34 cellular contexts compared by ENCODE assay signal in genomic region chr10:105023706-105024105, GRCh38.
A peak's percentile ranks its signal among the peaks of the same experiment; 100 is the strongest.
DNase-seq lines count a peak whose midpoint lies in the region; ATAC-seq, FAIRE-seq and TF ChIP-seq lines count a peak whose summit lies in the region.
"Had no signal": no experiment of that assay in that cellular context is flagged by ENCODE, and none has a peak within 500 bp of the region (broad histone marks: within the 10 kb centered on the region; RNA-seq: fewer than 3 reads in every experiment).

No MANE protein-coding gene starts in this region.

- H3K4me3 ChIP-seq in astrocyte of the spinal cord (ENCODE audit: low read depth, low read length), result no peak overlapping the region
- no peak overlapping the region for H3K4me3 ChIP-seq in kidney epithelial cell (ENCODE audit: low read depth, low read length)
- no peak overlapping the region for H3K4me3 ChIP-seq in right atrium auricular region
- H3K4me3 ChIP-seq: A549, Peyer's patch, thoracic aorta, vagina had no signal

- H3K27me3 Mint-ChIP-seq in stimulated activated naive CD8-positive, alpha-beta T cell treated with anti-CD3 and anti-CD28 coated beads, Interleukin-15, amount 100 ng/mL, for 72 hours, result no peaks in the 10 kb centered on the region
- H3K27me3 Mint-ChIP-seq in activated naive CD8-positive, alpha-beta T cell treated with anti-CD3 and anti-CD28 coated beads, Interleukin-2, amount 50 U/mL, for 24 hours, result no peaks in the 10 kb centered on the region

- FAIRE-seq in frontal cortex (lab: Jason Lieb, UNC), result no peak
- FAIRE-seq: A549, kidney had no signal

- H3K36me3 ChIP-seq in kidney epithelial cell (ENCODE audit: control insufficient read depth, insufficient read depth, low read length), result no peaks in the 10 kb centered on the region
- no peaks in the 10 kb centered on the region for H3K36me3 ChIP-seq in right atrium auricular region
- H3K36me3 ChIP-seq: BE2C, Peyer's patch, thoracic aorta, vagina had no signal

- intact Hi-C loops in sciatic nerve (cut with DNase I), result no loop called here

- DNase-seq in Caki2 (ENCODE audit: low read depth) (peak; percentile 94), astrocyte of the spinal cord (ENCODE audit: low read depth, low spot score) (peak; percentile 48), kidney epithelial cell (ENCODE audit: low read depth) (peak; percentile 82), sciatic nerve (ENCODE audit: low spot score) (no peak), right atrium auricular region (ENCODE audit: low spot score) (no peak), frontal cortex (ENCODE audit: low spot score in 2 of 2) (no peak)
- no peak for DNase-seq in stimulated activated naive CD8-positive, alpha-beta T cell treated with anti-CD3 and anti-CD28 coated beads, Interleukin-15, amount 100 ng/mL, for 72 hours
- no peak for DNase-seq in activated naive CD8-positive, alpha-beta T cell treated with anti-CD3 and anti-CD28 coated beads, Interleukin-2, amount 50 U/mL, for 24 hours
- DNase-seq: activated CD8-positive, alpha-beta T cell treated with anti-CD3 and anti-CD28 coated beads, Interleukin-2, amount 10 ng/mL, durations not matched to agents 7 days and 5 days; activated naive CD4-positive, alpha-beta T cell treated with anti-CD3 and anti-CD28 coated beads, Interleukin-2, amount 50 U/mL, for 16 hours; amniotic stem cell; BE2C; CD8-positive, alpha-beta T cell; DMS 273 treated with DMSO at 0.1 percent for 48 hours; EL; H9; head of caudate nucleus; kidney; MM.1S; NCI-H2029 treated with DMSO at 0.1 percent for 48 hours; NCI-H2227 treated with DMSO at 0.1 percent for 48 hours; NCI-H774; Peyer's patch; retina; stimulated activated CD4-positive, alpha-beta T cell treated with anti-CD3 and anti-CD28 coated beads, Interleukin-2, amount 100 ng/mL, for 24 hours; stimulated activated naive CD8-positive, alpha-beta T cell treated with anti-CD3 and anti-CD28 coated beads, Interleukin-15, Interleukin-2, amounts not matched to agents 100 U/mL and 50 U/mL, for 24 hours had no signal

- TF ChIP-seq CTCF in astrocyte of the spinal cord (IDR thresholded peaks at IDR 0.05; ENCODE audit: low read depth, low read length) (no peak), kidney epithelial cell (IDR thresholded peaks at IDR 0.05; ENCODE audit: insufficient read depth, low read length, poor library complexity, severe bottlenecking) (no peak), right atrium auricular region (IDR thresholded peaks at IDR 0.05) (no peak)

- peaks cover 0 to 4% of the 10 kb centered on the region in 2 donors for H3K9me3 Mint-ChIP-seq in stimulated activated naive CD8-positive, alpha-beta T cell treated with anti-CD3 and anti-CD28 coated beads, Interleukin-15, amount 100 ng/mL, for 72 hours
- no peaks in the 10 kb centered on the region for H3K9me3 Mint-ChIP-seq in activated naive CD8-positive, alpha-beta T cell treated with anti-CD3 and anti-CD28 coated beads, Interleukin-2, amount 50 U/mL, for 24 hours
- H3K9me3 Mint-ChIP-seq: activated T-helper 2 cell treated with anti-CD3 and anti-CD28 coated beads, Interferon-gamma antibody, Interleukin-2, Interleukin-4, amounts not matched to agents 10 μg/mL and 5 μg/mL and 100 μg/mL, durations not matched to agents 14 hours and 24 hours and 36 hours; CD8-positive, alpha-beta T cell; H9; T-helper 2 cell treated with Interferon-gamma antibody and Interleukin-4, amounts not matched to agents 5 μg/mL and 100 μg/mL, for 36 hours had no signal

- no peak overlapping the region for H3K27ac Mint-ChIP-seq in stimulated activated naive CD8-positive, alpha-beta T cell treated with anti-CD3 and anti-CD28 coated beads, Interleukin-15, amount 100 ng/mL, for 72 hours
- H3K27ac Mint-ChIP-seq in activated naive CD8-positive, alpha-beta T cell treated with anti-CD3 and anti-CD28 coated beads, Interleukin-2, amount 50 U/mL, for 24 hours, result no peak overlapping the region
- H3K27ac Mint-ChIP-seq: activated CD8-positive, alpha-beta T cell treated with anti-CD3 and anti-CD28 coated beads, Interleukin-2, amount 10 ng/mL, durations not matched to agents 7 days and 5 days; activated T-helper 2 cell treated with anti-CD3 and anti-CD28 coated beads, Interferon-gamma antibody, Interleukin-2, Interleukin-4, amounts not matched to agents 10 μg/mL and 5 μg/mL and 100 μg/mL, durations not matched to agents 14 hours and 24 hours and 36 hours; CD8-positive, alpha-beta T cell; natural killer cell treated with Interleukin-12 subunit alpha and Interleukin-12 subunit beta and Interleukin-15 and Interleukin-18, amount 100 ng/mL, for 72 hours; T-helper 2 cell treated with Interferon-gamma antibody and Interleukin-4, amounts not matched to agents 5 μg/mL and 100 μg/mL, for 36 hours had no signal

- peak; percentile 91 for ATAC-seq in sciatic nerve
- ATAC-seq in stimulated activated naive CD8-positive, alpha-beta T cell treated with anti-CD3 and anti-CD28 coated beads, Interleukin-15, amount 100 ng/mL, for 72 hours, result no peak
- no peak for ATAC-seq in activated naive CD8-positive, alpha-beta T cell treated with anti-CD3 and anti-CD28 coated beads, Interleukin-2, amount 50 U/mL, for 24 hours
- ATAC-seq: A549; activated CD8-positive, alpha-beta T cell treated with anti-CD3 and anti-CD28 coated beads, Interleukin-2, amount 10 ng/mL, durations not matched to agents 7 days and 5 days; CD8-positive, alpha-beta T cell; natural killer cell treated with Interleukin-12 subunit alpha and Interleukin-12 subunit beta and Interleukin-15 and Interleukin-18, amount 100 ng/mL, for 72 hours; stimulated activated naive CD8-positive, alpha-beta T cell treated with anti-CD3 and anti-CD28 coated beads, Interleukin-15, Interleukin-2, amounts not matched to agents 100 U/mL and 50 U/mL, for 24 hours had no signal

- H3K27me3 ChIP-seq in kidney epithelial cell (ENCODE audit: control insufficient read depth, insufficient read depth, low read length), result no peaks in the 10 kb centered on the region
- no peaks in the 10 kb centered on the region for H3K27me3 ChIP-seq in right atrium auricular region
- H3K27me3 ChIP-seq: BE2C, Peyer's patch, vagina had no signal

- H3K4me3 Mint-ChIP-seq in stimulated activated naive CD8-positive, alpha-beta T cell treated with anti-CD3 and anti-CD28 coated beads, Interleukin-15, amount 100 ng/mL, for 72 hours, result no peak overlapping the region
- no peak overlapping the region for H3K4me3 Mint-ChIP-seq in activated naive CD8-positive, alpha-beta T cell treated with anti-CD3 and anti-CD28 coated beads, Interleukin-2, amount 50 U/mL, for 24 hours
- H3K4me3 Mint-ChIP-seq: activated CD8-positive, alpha-beta T cell treated with anti-CD3 and anti-CD28 coated beads, Interleukin-2, amount 10 ng/mL, durations not matched to agents 7 days and 5 days; CD8-positive, alpha-beta T cell; H9; natural killer cell treated with Interleukin-12 subunit alpha and Interleukin-12 subunit beta and Interleukin-15 and Interleukin-18, amount 100 ng/mL, for 72 hours; T-helper 2 cell treated with Interferon-gamma antibody and Interleukin-4, amounts not matched to agents 5 μg/mL and 100 μg/mL, for 36 hours had no signal

- no peaks in the 10 kb centered on the region for H3K36me3 Mint-ChIP-seq in activated naive CD8-positive, alpha-beta T cell treated with anti-CD3 and anti-CD28 coated beads, Interleukin-2, amount 50 U/mL, for 24 hours (ENCODE audit: low read depth)
- H3K36me3 Mint-ChIP-seq: CD8-positive, alpha-beta T cell; natural killer cell treated with Interleukin-12 subunit alpha and Interleukin-12 subunit beta and Interleukin-15 and Interleukin-18, amount 100 ng/mL, for 72 hours had no signal

- peaks cover 5% of the 10 kb centered on the region for H3K4me1 Mint-ChIP-seq in stimulated activated naive CD8-positive, alpha-beta T cell treated with anti-CD3 and anti-CD28 coated beads, Interleukin-15, amount 100 ng/mL, for 72 hours
- peaks cover 7% of the 10 kb centered on the region for H3K4me1 Mint-ChIP-seq in activated naive CD8-positive, alpha-beta T cell treated with anti-CD3 and anti-CD28 coated beads, Interleukin-2, amount 50 U/mL, for 24 hours

- H3K9me3 ChIP-seq in right atrium auricular region, result no peaks in the 10 kb centered on the region
- H3K9me3 ChIP-seq: A549, BE2C, Peyer's patch, thoracic aorta, vagina had no signal

- no peak overlapping the region for H3K27ac ChIP-seq in right atrium auricular region
- H3K27ac ChIP-seq: A549, HL-60, KMS-11, Peyer's patch, thoracic aorta, vagina had no signal

- in situ Hi-C loops in Caki2 (cut with HindIII; ENCODE audit: low pct_unique_long_range_greater_than_20kb, low sequenced_read_pairs), result no loop called here
- in situ Hi-C loops in astrocyte of the spinal cord (cut with HindIII; ENCODE audit: low sequenced_read_pairs), result no loop called here

- no peaks in the 10 kb centered on the region for H3K4me1 ChIP-seq in right atrium auricular region
- H3K4me1 ChIP-seq: A549, BE2C, Peyer's patch, vagina had no signal

Comparison
In these comparisons a context has a peak if more than half of its experiments do, and no peak if none do; other contexts are left out.
1. DNase-seq: peak in Caki2 (single experiment), astrocyte of the spinal cord (single experiment) and kidney epithelial cell (single experiment); none in sciatic nerve (single experiment), right atrium auricular region (single experiment), stimulated activated naive CD8-positive, alpha-beta T cell treated with anti-CD3 and anti-CD28 coated beads, Interleukin-15, amount 100 ng/mL, for 72 hours (0 of 2), activated naive CD8-positive, alpha-beta T cell treated with anti-CD3 and anti-CD28 coated beads, Interleukin-2, amount 50 U/mL, for 24 hours (single experiment) and frontal cortex (0 of 2).